ENCODE assay signal across 8 cellular contexts in genomic region chr11:119284344-119285157, GRCh38. TPM values are rescaled to one million over a fixed set of nuclear protein-coding genes. Genes with fewer than 3 reads are reported as not detected.
DNase-seq lines count a peak whose midpoint lies in the region; ATAC-seq and TF ChIP-seq lines count a peak whose summit lies in the region.

No MANE protein-coding gene starts in this region.

- 71 to 73% methylated on average over 9 of the region's 9 CpGs for WGBS in heart right ventricle, 2 donors

- H3K27me3 Mint-ChIP-seq in stimulated activated naive B cell treated with anti-CD40 and anti-IgM and Interleukin-4, amounts not matched to agents 10 μg/mL and 1 μg/mL and 100 μg/mL, for 72 hours = no peaks in the 10 kb centered on the region

- peak; percentile 45 for TF ChIP-seq CTCF in cardiac muscle cell (IDR thresholded peaks at IDR 0.05; ENCODE audit: low read depth, low read length)
- TF ChIP-seq CTCF in WERI-Rb-1 (IDR thresholded peaks at IDR 0.05; ENCODE audit: low read depth, low read length) = peak; percentile 43; the same call in 1 of the 2 replicates
- TF ChIP-seq CTCF in heart right ventricle (IDR thresholded peaks at IDR 0.05) = peak; percentile 12 to 73 (median 59)

- H3K36me3 ChIP-seq in cardiac muscle cell = peaks cover 26% of the 10 kb centered on the region
- H3K36me3 ChIP-seq in WERI-Rb-1 = peaks cover 7% of the 10 kb centered on the region
- peaks cover 0 to 75% (median 34%) of the 10 kb centered on the region in 9 donors for H3K36me3 ChIP-seq in heart right ventricle

- H3K27me3 ChIP-seq in cardiac muscle cell = no peaks in the 10 kb centered on the region
- no peaks in the 10 kb centered on the region for H3K27me3 ChIP-seq in WERI-Rb-1 (ENCODE audit: insufficient read depth, low read depth, severe bottlenecking)
- no peaks in the 10 kb centered on the region for H3K27me3 ChIP-seq in heart right ventricle

- no peak overlapping the region for H3K4me3 Mint-ChIP-seq in stimulated activated naive B cell treated with anti-CD40 and anti-IgM and Interleukin-4, amounts not matched to agents 10 μg/mL and 1 μg/mL and 100 μg/mL, for 72 hours

- H3K27ac Mint-ChIP-seq in stimulated activated naive B cell treated with anti-CD40 and anti-IgM and Interleukin-4, amounts not matched to agents 10 μg/mL and 1 μg/mL and 100 μg/mL, for 72 hours = no peak overlapping the region

- H3K36me3 Mint-ChIP-seq in stimulated activated naive B cell treated with anti-CD40 and anti-IgM and Interleukin-4, amounts not matched to agents 10 μg/mL and 1 μg/mL and 100 μg/mL, for 72 hours = peaks cover 40 to 51% of the 10 kb centered on the region in 2 donors

- DNase-seq in cardiac muscle cell (ENCODE audit: low read depth in 1 of 2, low spot score in 1 of 2) (peak; percentile 50 to 55), Right ventricle myocardium inferior (ENCODE audit: missing footprints) (no peak), LHCN-M2 (ENCODE audit: low read depth) (peak; percentile 50), WERI-Rb-1 (no peak), heart right ventricle (no peak), nucleus accumbens (lab: John Stamatoyannopoulos, UW) (no peak)
- no peak for DNase-seq in stimulated activated naive B cell treated with anti-CD40 and anti-IgM and Interleukin-4, amounts not matched to agents 10 μg/mL and 1 μg/mL and 100 μg/mL, for 72 hours

- no peaks in the 10 kb centered on the region for H3K9me3 Mint-ChIP-seq in stimulated activated naive B cell treated with anti-CD40 and anti-IgM and Interleukin-4, amounts not matched to agents 10 μg/mL and 1 μg/mL and 100 μg/mL, for 72 hours

- H3K27ac ChIP-seq in cardiac muscle cell = peak overlapping the region; percentile 78
- H3K27ac ChIP-seq in WERI-Rb-1 = no peak overlapping the region
- H3K27ac ChIP-seq in heart right ventricle = no peak overlapping the region

- H3K4me3 ChIP-seq in cardiac muscle cell (no peak overlapping the region), WERI-Rb-1 (ENCODE audit: low read depth, low read length) (no peak overlapping the region), heart right ventricle (no peak overlapping the region)

- H3K4me1 ChIP-seq in cardiac muscle cell (ENCODE audit: low read depth) (peaks cover 10% of the 10 kb centered on the region), heart right ventricle (peaks cover 0 to 9% (median 0%) of the 10 kb centered on the region in 9 donors)

- no peaks in the 10 kb centered on the region for H3K9me3 ChIP-seq in cardiac muscle cell (ENCODE audit: low read depth)
- no peaks in the 10 kb centered on the region for H3K9me3 ChIP-seq in WERI-Rb-1 (ENCODE audit: severe bottlenecking)
- H3K9me3 ChIP-seq in heart right ventricle = no peaks in the 10 kb centered on the region

- intact Hi-C loops in Right ventricle myocardium inferior (cut with DNase I) (loop anchor here (1.0 kb wide), 1 partner anchor 79 kb away; no protein-coding TSS in a partner anchor), heart right ventricle (cut with DNase I) (loop anchor here in 8 of 10 donors (2.0 to 10.0 kb wide), 4 partner anchors 77 to 140 kb away; partner anchors contain the start of genes CBL (in 8 of the 8) and ABCG4 (in 1 of the 8))

- peaks cover 2 to 14% of the 10 kb centered on the region in 2 donors for H3K4me1 Mint-ChIP-seq in stimulated activated naive B cell treated with anti-CD40 and anti-IgM and Interleukin-4, amounts not matched to agents 10 μg/mL and 1 μg/mL and 100 μg/mL, for 72 hours

- ATAC-seq in Right ventricle myocardium inferior (no peak), heart right ventricle (peak in 7 of 8 donors; percentile 65 to 75 (median 74)), GM21619 (IDR thresholded peaks at IDR 0.05; ENCODE audit: unreplicated experiment) (no peak)
- ATAC-seq in stimulated activated naive B cell treated with anti-CD40 and anti-IgM and Interleukin-4, amounts not matched to agents 10 μg/mL and 1 μg/mL and 100 μg/mL, for 72 hours (replicated peaks) = peak; percentile 80 to 86

RNA-seq across cellular contexts. Expression of gene MCAM, which starts 32.4 kb away (rescaled TPM):
- total RNA-seq in cardiac muscle cell (32.5 and 49.3 TPM in 2 replicates), Right ventricle myocardium inferior (68.7 TPM), LHCN-M2 (2014; rRNA removed) (11.0 and 29.5 TPM in 2 replicates), heart right ventricle (100 to 1,000 TPM in 4 of 10 donors, 10 to 100 TPM in 6; 37.8 to 136 (median 96.9) TPM)
- polyA plus RNA-seq in cardiac muscle cell (13.8 and 14.8 TPM in 2 replicates), heart right ventricle (10 to 100 TPM; 35.8 to 97.5 TPM)
- 11.0 TPM for polyA plus RNA-seq in LHCN-M2 (2012)

RNA-seq across cellular contexts. Expression of gene RNF26, which starts 49.8 kb away (rescaled TPM):
- total RNA-seq in cardiac muscle cell = 7.3 and 18.6 TPM in 2 replicates
- 45.6 and 99.8 TPM in 2 replicates for polyA plus RNA-seq in cardiac muscle cell
- total RNA-seq in Right ventricle myocardium inferior = 13.1 TPM
- 7.3 and 9.3 TPM in 2 replicates for total RNA-seq in LHCN-M2 (2014; rRNA removed)
- polyA plus RNA-seq in LHCN-M2 (2012) = 28.8 TPM
- 10 to 100 TPM; 11.1 to 17.6 (median 13.4) TPM for total RNA-seq in heart right ventricle
- 10 to 100 TPM in 1 of 2 donors, 1 to 10 TPM in 1; 6.4 to 13.2 TPM for polyA plus RNA-seq in heart right ventricle

RNA-seq across cellular contexts. Expression of gene C1QTNF5, which starts 56.1 kb away (rescaled TPM):
- 3.4 and 8.0 TPM in 2 replicates for total RNA-seq in cardiac muscle cell
- 5.8 and 10.4 TPM in 2 replicates for polyA plus RNA-seq in cardiac muscle cell
- total RNA-seq in Right ventricle myocardium inferior = 17.5 TPM
- total RNA-seq in LHCN-M2 (2014; rRNA removed) = 9.1 and 9.9 TPM in 2 replicates
- polyA plus RNA-seq in LHCN-M2 (2012) = 25.0 TPM
- 10 to 100 TPM; 11.4 to 25.1 (median 19.9) TPM for total RNA-seq in heart right ventricle
- polyA plus RNA-seq in heart right ventricle = 10 to 100 TPM; 32.8 to 35.7 TPM

Comparison
In these comparisons a context has a peak if more than half of its experiments do, and no peak if none do; other contexts are left out.
1. DNase-seq: peak in cardiac muscle cell (2 of 2) and LHCN-M2 (single experiment); none in Right ventricle myocardium inferior (single experiment), WERI-Rb-1 (single experiment), heart right ventricle (0 of 2), stimulated activated naive B cell treated with anti-CD40 and anti-IgM and Interleukin-4, amounts not matched to agents 10 μg/mL and 1 μg/mL and 100 μg/mL, for 72 hours (single experiment) and nucleus accumbens (0 of 56).
2. ATAC-seq: peak in heart right ventricle (7 of 8) and stimulated activated naive B cell treated with anti-CD40 and anti-IgM and Interleukin-4, amounts not matched to agents 10 μg/mL and 1 μg/mL and 100 μg/mL, for 72 hours (2 of 2); none in Right ventricle myocardium inferior (single experiment) and GM21619 (single experiment).
3. Peak in every context shown above with its lines, with median percentiles within 50 percentile points of each other: CTCF ChIP-seq.